8 cellular contexts compared by ENCODE assay signal in genomic region chr1:156419863-156420208, GRCh38. TPM values are rescaled to one million over a fixed set of nuclear protein-coding genes. Genes with fewer than 3 reads are reported as not detected.
DNase-seq lines count a peak whose midpoint lies in the region; ATAC-seq and TF ChIP-seq lines count a peak whose summit lies in the region.

No MANE protein-coding gene starts in this region.

- WGBS in prostate gland, result 24% methylated on average over 6 of the region's 6 CpGs

- H3K4me2 ChIP-seq in BLaER1 treated with 17β-estradiol and CSF1 and Interleukin-3, amounts not matched to agents 10 nM and 100 nM, result peak overlapping the region in 9 of 11 experiments; percentile 5 to 80 (median 41); a peak in 12 of 22 replicates

- peak overlapping the region in 6 of 10 experiments; percentile 6 to 46 (median 23); a peak in 6 of 20 replicates for H3K4me3 ChIP-seq in BLaER1 treated with 17β-estradiol and CSF1 and Interleukin-3, amounts not matched to agents 10 nM and 100 nM
- peak overlapping the region; percentile 37 to 64 for H3K4me3 ChIP-seq in mucosa of rectum (ENCODE audit: low read length in 2 of 2)
- no peak overlapping the region for H3K4me3 ChIP-seq in prostate gland

- peaks cover 7 to 37% (median 30%) of the 10 kb centered on the region in 11 experiments; a peak in 19 of 22 replicates for H3K9me3 ChIP-seq in BLaER1 treated with 17β-estradiol and CSF1 and Interleukin-3, amounts not matched to agents 10 nM and 100 nM (replicated peaks in 1 of 11)
- H3K9me3 ChIP-seq in mucosa of rectum (ENCODE audit: control insufficient read depth in 2 of 2, low read length in 2 of 2), result no peaks in the 10 kb centered on the region
- H3K9me3 ChIP-seq in prostate gland, result no peaks in the 10 kb centered on the region

- no peak for TF ChIP-seq POLR2A in prostate gland (IDR thresholded peaks at IDR 0.05)

- H3K27ac ChIP-seq in BLaER1 treated with 17β-estradiol and CSF1 and Interleukin-3, amounts not matched to agents 10 nM and 100 nM, result no peak overlapping the region
- H3K27ac ChIP-seq in mucosa of rectum (ENCODE audit: low read depth in 2 of 2, low read length in 2 of 2) (no peak overlapping the region), prostate gland (no peak overlapping the region)

- peaks cover 0 to 29% (median 0%) of the 10 kb centered on the region in 11 experiments; a peak in 6 of 22 replicates for H4K20me1 ChIP-seq in BLaER1 treated with 17β-estradiol and CSF1 and Interleukin-3, amounts not matched to agents 10 nM and 100 nM

- DNase-seq in HFFc6 (no peak), NCI-H2107 (lab: John Stamatoyannopoulos, UW) (no peak), prostate gland (ENCODE audit: low spot score) (no peak), mucosa of gallbladder (ENCODE audit: low spot score) (no peak)

- no peaks in the 10 kb centered on the region for H3K36me3 Mint-ChIP-seq in HFFc6 (ENCODE audit: low read depth)
- peaks cover 5% of the 10 kb centered on the region for H3K36me3 Mint-ChIP-seq in activated T-helper 17 cell treated with anti-CD3 and anti-CD28 coated beads, Interleukin-2, amount 50 U/mL, for 72 hours (ENCODE audit: low read depth)

- H3K27ac Mint-ChIP-seq in HFFc6, result no peak overlapping the region
- no peak overlapping the region for H3K27ac Mint-ChIP-seq in activated T-helper 17 cell treated with anti-CD3 and anti-CD28 coated beads, Interleukin-2, amount 50 U/mL, for 72 hours

- no peaks in the 10 kb centered on the region for H3K4me1 Mint-ChIP-seq in HFFc6 (ENCODE audit: low read depth)
- peaks cover 9% of the 10 kb centered on the region for H3K4me1 Mint-ChIP-seq in activated T-helper 17 cell treated with anti-CD3 and anti-CD28 coated beads, Interleukin-2, amount 50 U/mL, for 72 hours

- ATAC-seq in activated T-helper 17 cell treated with anti-CD3 and anti-CD28 coated beads, Interleukin-2, amount 50 U/mL, for 72 hours (replicated peaks), result no peak
- ATAC-seq in GM19463 (IDR thresholded peaks at IDR 0.05; ENCODE audit: unreplicated experiment), result no peak

- no peaks in the 10 kb centered on the region for H3K36me3 ChIP-seq in BLaER1 treated with 17β-estradiol and CSF1 and Interleukin-3, amounts not matched to agents 10 nM and 100 nM
- H3K36me3 ChIP-seq in mucosa of rectum (ENCODE audit: control insufficient read depth in 2 of 2, insufficient read depth in 2 of 2, low read length in 2 of 2) (no peaks in the 10 kb centered on the region), prostate gland (no peaks in the 10 kb centered on the region)

- H3K9me3 Mint-ChIP-seq in HFFc6, result no peaks in the 10 kb centered on the region
- no peaks in the 10 kb centered on the region for H3K9me3 Mint-ChIP-seq in activated T-helper 17 cell treated with anti-CD3 and anti-CD28 coated beads, Interleukin-2, amount 50 U/mL, for 72 hours

- H3K4me1 ChIP-seq in BLaER1 treated with 17β-estradiol and CSF1 and Interleukin-3, amounts not matched to agents 10 nM and 100 nM, result peaks cover 0 to 21% (median 14%) of the 10 kb centered on the region in 10 experiments; a peak in 12 of 20 replicates
- peaks cover 16 to 17% of the 10 kb centered on the region in 2 donors for H3K4me1 ChIP-seq in mucosa of rectum (ENCODE audit: control insufficient read depth in 2 of 2, insufficient read depth in 2 of 2, low read length in 2 of 2)
- H3K4me1 ChIP-seq in prostate gland (replicated peaks), result peaks cover 9% of the 10 kb centered on the region

- no peak overlapping the region for H3K9ac ChIP-seq in BLaER1 treated with 17β-estradiol and CSF1 and Interleukin-3, amounts not matched to agents 10 nM and 100 nM
- H3K9ac ChIP-seq in mucosa of rectum (ENCODE audit: low read depth in 1 of 2, low read length in 2 of 2), result no peak overlapping the region

- TF ChIP-seq CTCF in HFFc6 (IDR thresholded peaks at IDR 0.05) (peak; percentile 29; the same call in 1 of the 2 replicates), prostate gland (IDR thresholded peaks at IDR 0.05) (no peak)

- peaks cover 71% of the 10 kb centered on the region for H3K27me3 Mint-ChIP-seq in HFFc6 (ENCODE audit: insufficient read depth)
- peaks cover 37% of the 10 kb centered on the region for H3K27me3 Mint-ChIP-seq in activated T-helper 17 cell treated with anti-CD3 and anti-CD28 coated beads, Interleukin-2, amount 50 U/mL, for 72 hours

- intact Hi-C loops in prostate gland (cut with DNase I), result no loop called here

- H3K27me3 ChIP-seq in BLaER1 treated with 17β-estradiol and CSF1 and Interleukin-3, amounts not matched to agents 10 nM and 100 nM, result peaks cover 94 to 100% (median 100%) of the 10 kb centered on the region in 11 experiments
- H3K27me3 ChIP-seq in mucosa of rectum (ENCODE audit: control insufficient read depth in 2 of 2, insufficient read depth in 2 of 2, low read length in 2 of 2) (peaks cover 72 to 85% of the 10 kb centered on the region in 2 donors), prostate gland (replicated peaks; ENCODE audit: insufficient read depth) (peaks cover 35% of the 10 kb centered on the region)

- H3K4me3 Mint-ChIP-seq in HFFc6, result no peak overlapping the region
- H3K4me3 Mint-ChIP-seq in activated T-helper 17 cell treated with anti-CD3 and anti-CD28 coated beads, Interleukin-2, amount 50 U/mL, for 72 hours, result peak overlapping the region; percentile 88

RNA-seq across cellular contexts. Expression of gene RHBG, which starts 50.8 kb away (rescaled TPM):
- total RNA-seq in HFFc6 (2021; fragmentation: NEBNext Ultra II Directional; extraction: Animal tissue kit (Norgen Biotek cat#: 25700)), result not detected
- not detected for total RNA-seq in activated T-helper 17 cell treated with anti-CD3 and anti-CD28 coated beads, Interleukin-2, amount 50 U/mL, for 72 hours
- total RNA-seq in prostate gland (under 1 TPM in 1 of 2 donors, not detected in 1; 0.85 TPM), mucosa of gallbladder (0.29 TPM)

Comparison
In these comparisons a context has a peak if more than half of its experiments do, and no peak if none do; other contexts are left out.
1. H3K4me3 ChIP-seq: peak in BLaER1 treated with 17β-estradiol and CSF1 and Interleukin-3, amounts not matched to agents 10 nM and 100 nM (6 of 10) and mucosa of rectum (2 of 2); none in prostate gland (0 of 2).